Comparison of ENCODE assay signal across 16 cellular contexts in genomic region chr17:28059675-28060074, GRCh38. TPM values are rescaled to one million over a fixed set of nuclear protein-coding genes. Genes with fewer than 3 reads are reported as not detected.
DNase-seq lines count a peak whose midpoint lies in the region; ATAC-seq, FAIRE-seq and TF ChIP-seq lines count a peak whose summit lies in the region.
"Had no signal": no experiment of that assay in that cellular context is flagged by ENCODE, and none has a peak within 500 bp of the region (broad histone marks: within the 10 kb centered on the region; RNA-seq: fewer than 3 reads in every experiment).

No MANE protein-coding gene starts in this region.

- no peaks in the 10 kb centered on the region for H3K27me3 Mint-ChIP-seq in WTC11 (ENCODE audit: low read depth)
- H3K27me3 Mint-ChIP-seq: CD4-positive, alpha-beta memory T cell; IgD-negative memory B cell had no signal

- peaks cover 42% of the 10 kb centered on the region for H3K4me1 Mint-ChIP-seq in WTC11

- H4K5ac ChIP-seq in H1 (ENCODE audit: insufficient read length, low read depth, low read length): no peak overlapping the region

- H3K9me3 ChIP-seq in Karpas-422 (ENCODE audit: low read length) (no peaks in the 10 kb centered on the region), H1 (ENCODE audit: insufficient read depth in 2 of 2, low read depth in 1 of 2, low read length in 1 of 2) (no peaks in the 10 kb centered on the region)
- H3K9me3 ChIP-seq: HAP-1 had no signal

- H3K4me2 ChIP-seq in Karpas-422 (ENCODE audit: low read depth, low read length, poor library complexity, severe bottlenecking) (no peak overlapping the region), H1 (ENCODE audit: insufficient read depth in 1 of 2, low read depth in 2 of 2, low read length in 2 of 2) (no peak overlapping the region)
- H3K4me2 ChIP-seq: BLaER1 had no signal

- TF ChIP-seq EP300 in H1 (IDR thresholded peaks at IDR 0.05; ENCODE audit: borderline replicate concordance in 1 of 2, low read depth in 2 of 2, low read length in 2 of 2): no peak

- H3K4ac ChIP-seq in H1 (replicated peaks; ENCODE audit: insufficient read length, low read depth, low read length): no peak overlapping the region

- ATAC-seq in WTC11 (no peak), GM21423 (IDR thresholded peaks at IDR 0.05; ENCODE audit: unreplicated experiment) (no peak)
- ATAC-seq: GM12878 had no signal

- H3K9me3 Mint-ChIP-seq in WTC11: no peaks in the 10 kb centered on the region
- H3K9me3 Mint-ChIP-seq: CD14-positive monocyte; CD4-positive, alpha-beta memory T cell; IgD-negative memory B cell had no signal

- H4K8ac ChIP-seq in H1 (ENCODE audit: extremely low read depth, insufficient read depth, low read length): no peak overlapping the region

- no peak overlapping the region for H2BK20ac ChIP-seq in H1 (ENCODE audit: low read length)

- H2BK5ac ChIP-seq in H1 (ENCODE audit: low read depth, low read length): no peak overlapping the region

- no peak overlapping the region for H3K18ac ChIP-seq in H1 (ENCODE audit: extremely low read depth, low read length)

- no peak for FAIRE-seq in H1 (lab: Jason Lieb, UNC)
- FAIRE-seq: GM12878 had no signal

- no peak overlapping the region for H2BK12ac ChIP-seq in H1 (ENCODE audit: low read depth, low read length)

- DNase-seq in COLO829 (ENCODE audit: low spot score) (peak; percentile 35), Karpas-422 (no peak), H1 (ENCODE audit: low read depth in 1 of 2, low spot score in 2 of 2) (no peak), WTC11 (ENCODE audit: low spot score) (no peak), NCI-H1694 treated with DMSO at 0.1 percent for 48 hours (lab: John Stamatoyannopoulos, UW) (no peak)
- DNase-seq: 8988T; Calu3; CD4-positive, alpha-beta memory T cell had no signal

- no peak overlapping the region for H3K14ac ChIP-seq in H1 (ENCODE audit: insufficient read length)

- peak overlapping the region; percentile 49 for H3K27ac ChIP-seq in Karpas-422 (ENCODE audit: low read length)
- H3K27ac ChIP-seq in H1 (ENCODE audit: low read depth, low read length): no peak overlapping the region
- peak overlapping the region; percentile 25 for H3K27ac ChIP-seq in temporal lobe (ENCODE audit: low read depth, low read length)
- H3K27ac ChIP-seq: BLaER1, HL-60 had no signal

- POLR2A ChIA-PET in H1 (lab: Charles Lee; ENCODE audit: partially characterized antibody): no interaction called here
- POLR2A ChIA-PET in WTC11 (lab: Charles Lee): no interaction called here

- no peak overlapping the region for H3K23ac ChIP-seq in H1 (ENCODE audit: insufficient read length)

- TF ChIP-seq RAD21 in H1 (IDR thresholded peaks at IDR 0.05 in 1 of 2, conservative IDR thresholded peaks at IDR 0.05 in 1 of 2; ENCODE audit: low read depth in 2 of 2, low read length in 2 of 2): no peak

- H3K23me2 ChIP-seq in H1 (ENCODE audit: low read depth, low read length): no peaks in the 10 kb centered on the region

- WGBS in H1 (ENCODE audit: extremely low coverage in 1 of 2, insufficient coverage in 1 of 2, insufficient read length in 1 of 2, insufficient replicate concordance in 2 of 2, low coverage in 1 of 2, low lambda C conversion rate in 2 of 2, missing lambda C conversion rate in 1 of 2), 2 experiments: 95% methylated on average over 1 of the region's 1 CpG; no CpG with 5 or more reads in 1 of the 2 experiments

- no peak overlapping the region for H2BK15ac ChIP-seq in H1 (ENCODE audit: low read length)

- H3K79me2 ChIP-seq in Karpas-422 (ENCODE audit: low read length) (peaks cover 95% of the 10 kb centered on the region), H1 (ENCODE audit: control insufficient read depth in 1 of 2, insufficient read depth in 2 of 2, low read length in 2 of 2) (peaks cover 0 to 97% of the 10 kb centered on the region in 2 experiments; a peak in 3 of 4 replicates)

- H4K20me1 ChIP-seq in Karpas-422 (ENCODE audit: insufficient read depth, low read depth, low read length) (no peaks in the 10 kb centered on the region), H1 (replicated peaks in 1 of 2; ENCODE audit: control insufficient read depth in 1 of 2, insufficient read depth in 2 of 2, low read length in 2 of 2) (peaks cover 8 to 9% of the 10 kb centered on the region in 2 experiments)

- TF ChIP-seq CTCF in H1 (IDR thresholded peaks at IDR 0.05; ENCODE audit: control extremely low read depth in 1 of 3, insufficient read depth in 1 of 3, low read depth in 1 of 3, low read length in 3 of 3) (no peak), WTC11 (IDR thresholded peaks at IDR 0.05) (no peak)

- CTCF ChIA-PET in H1 (lab: Charles Lee; ENCODE audit: partially characterized antibody): interaction anchor here (1.0 kb wide), 2 partner anchors 16 to 74 kb away, joined by 3 read pairs; no protein-coding TSS in a partner anchor
- CTCF ChIA-PET in WTC11 (lab: Charles Lee): interaction anchor here (0.6 to 1.0 kb wide), 2 partner anchors 19 to 171 kb away, joined by 3 read pairs; no protein-coding TSS in a partner anchor

- no peak overlapping the region for H3K4me3 ChIP-seq in Karpas-422 (ENCODE audit: low read length)
- H3K4me3 ChIP-seq in H1 (ENCODE audit: extremely low read depth in 1 of 4, insufficient read depth in 2 of 4, low read depth in 3 of 4, low read length in 4 of 4): no peak overlapping the region
- H3K4me3 ChIP-seq: BLaER1, GM12878, HAP-1 had no signal

- no peak for TF ChIP-seq POLR2A in H1 (IDR thresholded peaks at IDR 0.05; ENCODE audit: control extremely low read depth in 1 of 2, low read depth in 2 of 2, low read length in 2 of 2)

- H3K36me3 ChIP-seq in Karpas-422 (ENCODE audit: insufficient read depth, low read length) (0 out of 2 replicates have a peak, but pooled peaks cover 3% of the 10 kb centered on the region), H1 (ENCODE audit: control insufficient read depth in 2 of 4, insufficient read depth in 4 of 4, low read length in 3 of 4) (no peaks in the 10 kb centered on the region)
- H3K36me3 ChIP-seq: HAP-1 had no signal

- no peaks in the 10 kb centered on the region for H3K27me3 ChIP-seq in Karpas-422 (ENCODE audit: low read length)
- no peaks in the 10 kb centered on the region for H3K27me3 ChIP-seq in H1 (replicated peaks in 1 of 4; ENCODE audit: control insufficient read depth in 3 of 4, extremely low read depth in 1 of 4, insufficient read depth in 3 of 4, low read length in 3 of 4)
- H3K27me3 ChIP-seq: BLaER1 had no signal

- H2AK5ac ChIP-seq in H1 (ENCODE audit: low read depth, low read length): no peak overlapping the region

- H3K9me2 ChIP-seq in Karpas-422 (replicated peaks; ENCODE audit: insufficient read depth, low read length): no peaks in the 10 kb centered on the region

- peaks cover 66% of the 10 kb centered on the region for H3K4me1 ChIP-seq in Karpas-422 (ENCODE audit: low read length)
- peaks cover 0 to 3% (median under 1%) of the 10 kb centered on the region in 4 experiments; a peak in 4 of 7 replicates for H3K4me1 ChIP-seq in H1 (replicated peaks in 1 of 4; ENCODE audit: control insufficient read depth in 3 of 4, insufficient read depth in 4 of 4, low read length in 3 of 4)

- no peak overlapping the region for H4K91ac ChIP-seq in H1 (replicated peaks; ENCODE audit: insufficient read length, low read length)

- H3K9ac ChIP-seq in Karpas-422 (ENCODE audit: low read length) (no peak overlapping the region), H1 (replicated peaks in 1 of 4; ENCODE audit: extremely low read depth in 1 of 4, low read depth in 3 of 4, low read length in 3 of 4) (no peak overlapping the region)
- H3K9ac ChIP-seq: BLaER1 had no signal

- H3K27ac Mint-ChIP-seq in WTC11: no peak overlapping the region
- H3K27ac Mint-ChIP-seq: CD4-positive, alpha-beta memory T cell; IgD-negative memory B cell had no signal

- H2AFZ ChIP-seq in Karpas-422 (ENCODE audit: low read length): no peak overlapping the region
- no peak overlapping the region for H2AFZ ChIP-seq in H1 (ENCODE audit: low read length)

- peaks cover 3% of the 10 kb centered on the region; the same call in 1 of the 2 replicates for H3K79me1 ChIP-seq in H1 (ENCODE audit: low read depth, low read length)

- H3K4me3 Mint-ChIP-seq in WTC11: no peak overlapping the region
- H3K4me3 Mint-ChIP-seq: CD14-positive monocyte; CD4-positive, alpha-beta memory T cell had no signal

- no peak overlapping the region for H3K56ac ChIP-seq in H1 (replicated peaks; ENCODE audit: insufficient read length, low read depth, low read length)

- no peaks in the 10 kb centered on the region for H3K36me3 Mint-ChIP-seq in WTC11

- no peak overlapping the region for H2BK120ac ChIP-seq in H1 (replicated peaks; ENCODE audit: low read depth, low read length)

TF ChIP-seq in H1, 55 proteins besides CTCF, POLR2A, EP300 and RAD21:
- TF ChIP-seq ATF3 (IDR thresholded peaks at IDR 0.05; ENCODE audit: insufficient read depth, low read depth, low read length): no peak
- TF ChIP-seq SRF (IDR thresholded peaks at IDR 0.05; ENCODE audit: low read depth, low read length): peak; percentile 62; the same call in 1 of the 2 replicates
TF ChIP-seq in H1: peak in this region for 1.

RNA-seq across cellular contexts. Expression of gene NLK, which starts 17.2 kb away (rescaled TPM):
- total RNA-seq in Karpas-422 (2014; rRNA removed; shearing (Covaris generic); ENCODE audit: low replicate concordance): 36.0 and 60.0 TPM in 2 replicates
- total RNA-seq in H1 (2021; fragmentation: NEBNext Ultra II Directional; extraction: Animal tissue kit (Norgen Biotek cat#: 25700)): 47.0 and 49.9 TPM in 2 replicates
- polyA plus RNA-seq in H1 (2011; rRNA removed): 30.5 and 30.8 TPM in 2 replicates
- polyA plus RNA-seq in H1 (2011; cell fraction: cytosol; rRNA removed): 30.2 TPM
- polyA plus RNA-seq in H1 (2011; cell fraction: nucleus; rRNA removed): 97.7 TPM
- 23.6 to 37.1 TPM (median 26.1 TPM) in 4 replicates for polyA plus RNA-seq in H1 (2012, experiment 1 of 2)
- 6.1 TPM for polyA plus RNA-seq in H1 (2012, experiment 2 of 2)
- 43.2 TPM for polyA plus RNA-seq in H1 (2013, experiment 1 of 2)
- 39.6 TPM for polyA plus RNA-seq in H1 (2013, experiment 2 of 2)
- 116 and 123 TPM in 2 replicates for polyA minus RNA-seq in H1 (2011; rRNA and poly(A)+ RNA removed)
- polyA minus RNA-seq in H1 (2011; cell fraction: cytosol; rRNA and poly(A)+ RNA removed): 41.7 TPM
- 173 TPM for polyA minus RNA-seq in H1 (2011; cell fraction: nucleus; rRNA and poly(A)+ RNA removed)
- total RNA-seq in temporal lobe: 33.9 TPM
- total RNA-seq in WTC11 (2021): 38.3 to 40.3 TPM (median 39.9 TPM) in 3 replicates
